ENCODE assay signal across 1 cellular context in genomic region chr19:19098703-19099632, GRCh38.
TF ChIP-seq lines count a peak whose summit lies in the region.

No MANE protein-coding gene starts in this region.

TF ChIP-seq in HepG2, 621 proteins besides CTCF, POLR2A, EP300 and RAD21 (continued from another document and continues in another):
- TF ChIP-seq, protein P1, sequence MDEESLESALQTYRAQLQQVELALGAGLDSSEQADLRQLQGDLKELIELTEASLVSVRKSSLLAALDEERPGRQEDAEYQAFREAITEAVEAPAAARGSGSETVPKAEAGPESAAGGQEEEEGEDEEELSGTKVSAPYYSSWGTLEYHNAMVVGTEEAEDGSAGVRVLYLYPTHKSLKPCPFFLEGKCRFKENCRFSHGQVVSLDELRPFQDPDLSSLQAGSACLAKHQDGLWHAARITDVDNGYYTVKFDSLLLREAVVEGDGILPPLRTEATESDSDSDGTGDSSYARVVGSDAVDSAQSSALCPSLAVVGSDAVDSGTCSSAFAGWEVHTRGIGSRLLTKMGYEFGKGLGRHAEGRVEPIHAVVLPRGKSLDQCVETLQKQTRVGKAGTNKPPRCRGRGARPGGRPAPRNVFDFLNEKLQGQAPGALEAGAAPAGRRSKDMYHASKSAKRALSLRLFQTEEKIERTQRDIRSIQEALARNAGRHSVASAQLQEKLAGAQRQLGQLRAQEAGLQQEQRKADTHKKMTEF (CRISPR knock-in tag; IDR thresholded peaks at IDR 0.05): no peak; the same call in 1 of the 2 replicates
- TF ChIP-seq, protein P2, sequence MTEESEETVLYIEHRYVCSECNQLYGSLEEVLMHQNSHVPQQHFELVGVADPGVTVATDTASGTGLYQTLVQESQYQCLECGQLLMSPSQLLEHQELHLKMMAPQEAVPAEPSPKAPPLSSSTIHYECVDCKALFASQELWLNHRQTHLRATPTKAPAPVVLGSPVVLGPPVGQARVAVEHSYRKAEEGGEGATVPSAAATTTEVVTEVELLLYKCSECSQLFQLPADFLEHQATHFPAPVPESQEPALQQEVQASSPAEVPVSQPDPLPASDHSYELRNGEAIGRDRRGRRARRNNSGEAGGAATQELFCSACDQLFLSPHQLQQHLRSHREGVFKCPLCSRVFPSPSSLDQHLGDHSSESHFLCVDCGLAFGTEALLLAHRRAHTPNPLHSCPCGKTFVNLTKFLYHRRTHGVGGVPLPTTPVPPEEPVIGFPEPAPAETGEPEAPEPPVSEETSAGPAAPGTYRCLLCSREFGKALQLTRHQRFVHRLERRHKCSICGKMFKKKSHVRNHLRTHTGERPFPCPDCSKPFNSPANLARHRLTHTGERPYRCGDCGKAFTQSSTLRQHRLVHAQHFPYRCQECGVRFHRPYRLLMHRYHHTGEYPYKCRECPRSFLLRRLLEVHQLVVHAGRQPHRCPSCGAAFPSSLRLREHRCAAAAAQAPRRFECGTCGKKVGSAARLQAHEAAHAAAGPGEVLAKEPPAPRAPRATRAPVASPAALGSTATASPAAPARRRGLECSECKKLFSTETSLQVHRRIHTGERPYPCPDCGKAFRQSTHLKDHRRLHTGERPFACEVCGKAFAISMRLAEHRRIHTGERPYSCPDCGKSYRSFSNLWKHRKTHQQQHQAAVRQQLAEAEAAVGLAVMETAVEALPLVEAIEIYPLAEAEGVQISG (CRISPR knock-in tag; IDR thresholded peaks at IDR 0.05): peak; percentile 61
- TF ChIP-seq MXD4 (CRISPR knock-in tag; IDR thresholded peaks at IDR 0.05): no peak; the same call in 1 of the 2 replicates
- TF ChIP-seq XBP1 (CRISPR knock-in tag; IDR thresholded peaks at IDR 0.05): no peak
- no peak for TF ChIP-seq CREB3 (CRISPR knock-in tag; IDR thresholded peaks at IDR 0.05)
- no peak; the same call in 1 of the 2 replicates for TF ChIP-seq ZNF792 (CRISPR knock-in tag; IDR thresholded peaks at IDR 0.05)
- TF ChIP-seq, protein P3, sequence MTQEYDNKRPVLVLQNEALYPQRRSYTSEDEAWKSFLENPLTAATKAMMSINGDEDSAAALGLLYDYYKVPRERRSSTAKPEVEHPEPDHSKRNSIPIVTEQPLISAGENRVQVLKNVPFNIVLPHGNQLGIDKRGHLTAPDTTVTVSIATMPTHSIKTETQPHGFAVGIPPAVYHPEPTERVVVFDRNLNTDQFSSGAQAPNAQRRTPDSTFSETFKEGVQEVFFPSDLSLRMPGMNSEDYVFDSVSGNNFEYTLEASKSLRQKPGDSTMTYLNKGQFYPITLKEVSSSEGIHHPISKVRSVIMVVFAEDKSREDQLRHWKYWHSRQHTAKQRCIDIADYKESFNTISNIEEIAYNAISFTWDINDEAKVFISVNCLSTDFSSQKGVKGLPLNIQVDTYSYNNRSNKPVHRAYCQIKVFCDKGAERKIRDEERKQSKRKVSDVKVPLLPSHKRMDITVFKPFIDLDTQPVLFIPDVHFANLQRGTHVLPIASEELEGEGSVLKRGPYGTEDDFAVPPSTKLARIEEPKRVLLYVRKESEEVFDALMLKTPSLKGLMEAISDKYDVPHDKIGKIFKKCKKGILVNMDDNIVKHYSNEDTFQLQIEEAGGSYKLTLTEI (CRISPR knock-in tag; conservative IDR thresholded peaks at IDR 0.05): no peak
- no peak for TF ChIP-seq MAF1 (CRISPR knock-in tag; IDR thresholded peaks at IDR 0.05; ENCODE audit: borderline replicate concordance)
- TF ChIP-seq, protein P4, sequence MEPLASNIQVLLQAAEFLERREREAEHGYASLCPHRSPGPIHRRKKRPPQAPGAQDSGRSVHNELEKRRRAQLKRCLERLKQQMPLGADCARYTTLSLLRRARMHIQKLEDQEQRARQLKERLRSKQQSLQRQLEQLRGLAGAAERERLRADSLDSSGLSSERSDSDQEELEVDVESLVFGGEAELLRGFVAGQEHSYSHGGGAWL (CRISPR knock-in tag; IDR thresholded peaks at IDR 0.05): no peak
- TF ChIP-seq, protein P5, sequence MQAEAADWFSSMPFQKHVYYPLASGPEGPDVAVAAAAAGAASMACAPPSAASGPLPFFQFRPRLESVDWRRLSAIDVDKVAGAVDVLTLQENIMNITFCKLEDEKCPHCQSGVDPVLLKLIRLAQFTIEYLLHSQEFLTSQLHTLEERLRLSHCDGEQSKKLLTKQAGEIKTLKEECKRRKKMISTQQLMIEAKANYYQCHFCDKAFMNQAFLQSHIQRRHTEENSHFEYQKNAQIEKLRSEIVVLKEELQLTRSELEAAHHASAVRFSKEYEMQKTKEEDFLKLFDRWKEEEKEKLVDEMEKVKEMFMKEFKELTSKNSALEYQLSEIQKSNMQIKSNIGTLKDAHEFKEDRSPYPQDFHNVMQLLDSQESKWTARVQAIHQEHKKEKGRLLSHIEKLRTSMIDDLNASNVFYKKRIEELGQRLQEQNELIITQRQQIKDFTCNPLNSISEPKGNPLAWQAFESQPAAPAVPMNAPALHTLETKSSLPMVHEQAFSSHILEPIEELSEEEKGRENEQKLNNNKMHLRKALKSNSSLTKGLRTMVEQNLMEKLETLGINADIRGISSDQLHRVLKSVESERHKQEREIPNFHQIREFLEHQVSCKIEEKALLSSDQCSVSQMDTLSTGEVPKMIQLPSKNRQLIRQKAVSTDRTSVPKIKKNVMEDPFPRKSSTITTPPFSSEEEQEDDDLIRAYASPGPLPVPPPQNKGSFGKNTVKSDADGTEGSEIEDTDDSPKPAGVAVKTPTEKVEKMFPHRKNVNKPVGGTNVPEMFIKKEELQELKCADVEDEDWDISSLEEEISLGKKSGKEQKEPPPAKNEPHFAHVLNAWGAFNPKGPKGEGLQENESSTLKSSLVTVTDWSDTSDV (CRISPR knock-in tag; IDR thresholded peaks at IDR 0.05): no peak
- peak; percentile 66 for TF ChIP-seq SPEN (CRISPR knock-in tag; IDR thresholded peaks at IDR 0.05; ENCODE audit: low read depth)
- TF ChIP-seq, protein P6, sequence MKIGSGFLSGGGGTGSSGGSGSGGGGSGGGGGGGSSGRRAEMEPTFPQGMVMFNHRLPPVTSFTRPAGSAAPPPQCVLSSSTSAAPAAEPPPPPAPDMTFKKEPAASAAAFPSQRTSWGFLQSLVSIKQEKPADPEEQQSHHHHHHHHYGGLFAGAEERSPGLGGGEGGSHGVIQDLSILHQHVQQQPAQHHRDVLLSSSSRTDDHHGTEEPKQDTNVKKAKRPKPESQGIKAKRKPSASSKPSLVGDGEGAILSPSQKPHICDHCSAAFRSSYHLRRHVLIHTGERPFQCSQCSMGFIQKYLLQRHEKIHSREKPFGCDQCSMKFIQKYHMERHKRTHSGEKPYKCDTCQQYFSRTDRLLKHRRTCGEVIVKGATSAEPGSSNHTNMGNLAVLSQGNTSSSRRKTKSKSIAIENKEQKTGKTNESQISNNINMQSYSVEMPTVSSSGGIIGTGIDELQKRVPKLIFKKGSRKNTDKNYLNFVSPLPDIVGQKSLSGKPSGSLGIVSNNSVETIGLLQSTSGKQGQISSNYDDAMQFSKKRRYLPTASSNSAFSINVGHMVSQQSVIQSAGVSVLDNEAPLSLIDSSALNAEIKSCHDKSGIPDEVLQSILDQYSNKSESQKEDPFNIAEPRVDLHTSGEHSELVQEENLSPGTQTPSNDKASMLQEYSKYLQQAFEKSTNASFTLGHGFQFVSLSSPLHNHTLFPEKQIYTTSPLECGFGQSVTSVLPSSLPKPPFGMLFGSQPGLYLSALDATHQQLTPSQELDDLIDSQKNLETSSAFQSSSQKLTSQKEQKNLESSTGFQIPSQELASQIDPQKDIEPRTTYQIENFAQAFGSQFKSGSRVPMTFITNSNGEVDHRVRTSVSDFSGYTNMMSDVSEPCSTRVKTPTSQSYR (CRISPR knock-in tag; IDR thresholded peaks at IDR 0.05; ENCODE audit: borderline replicate concordance): 0 out of 2 replicates have a peak, but pooled peaks have one; percentile 50
- no peak for TF ChIP-seq ZNF256 (CRISPR knock-in tag; conservative IDR thresholded peaks at IDR 0.05)
- TF ChIP-seq GTF2F1 (IDR thresholded peaks at IDR 0.05; ENCODE audit: low read length): no peak
- no peak for TF ChIP-seq MTA3 (CRISPR knock-in tag; IDR thresholded peaks at IDR 0.05)
- TF ChIP-seq, protein P7, sequence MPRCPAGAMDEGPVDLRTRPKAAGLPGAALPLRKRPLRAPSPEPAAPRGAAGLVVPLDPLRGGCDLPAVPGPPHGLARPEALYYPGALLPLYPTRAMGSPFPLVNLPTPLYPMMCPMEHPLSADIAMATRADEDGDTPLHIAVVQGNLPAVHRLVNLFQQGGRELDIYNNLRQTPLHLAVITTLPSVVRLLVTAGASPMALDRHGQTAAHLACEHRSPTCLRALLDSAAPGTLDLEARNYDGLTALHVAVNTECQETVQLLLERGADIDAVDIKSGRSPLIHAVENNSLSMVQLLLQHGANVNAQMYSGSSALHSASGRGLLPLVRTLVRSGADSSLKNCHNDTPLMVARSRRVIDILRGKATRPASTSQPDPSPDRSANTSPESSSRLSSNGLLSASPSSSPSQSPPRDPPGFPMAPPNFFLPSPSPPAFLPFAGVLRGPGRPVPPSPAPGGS (CRISPR knock-in tag; IDR thresholded peaks at IDR 0.05): 0 out of 2 replicates have a peak, but pooled peaks have one; percentile 15
- no peak for TF ChIP-seq ZNF296 (CRISPR knock-in tag; conservative IDR thresholded peaks at IDR 0.05)
- no peak for TF ChIP-seq JUNB (CRISPR knock-in tag; IDR thresholded peaks at IDR 0.05; ENCODE audit: borderline replicate concordance)
- TF ChIP-seq CEBPB (IDR thresholded peaks at IDR 0.05; ENCODE audit: borderline replicate concordance, low read depth, low read length): peak; percentile 93
- peak; percentile 79 for TF ChIP-seq ZNF687 (CRISPR knock-in tag; IDR thresholded peaks at IDR 0.05)
- TF ChIP-seq USF2 (IDR thresholded peaks at IDR 0.05; ENCODE audit: low read depth, low read length): no peak
- TF ChIP-seq USF2 (CRISPR knock-in tag; IDR thresholded peaks at IDR 0.05; ENCODE audit: borderline replicate concordance): no peak; the same call in 1 of the 2 replicates
- no peak for TF ChIP-seq FUBP1 (CRISPR knock-in tag; IDR thresholded peaks at IDR 0.05; ENCODE audit: borderline replicate concordance)
- TF ChIP-seq NFYC (CRISPR knock-in tag; IDR thresholded peaks at IDR 0.05): peak; percentile 38; the same call in 1 of the 2 replicates
- peak; percentile 38; the same call in 1 of the 2 replicates for TF ChIP-seq IRF9 (CRISPR knock-in tag; IDR thresholded peaks at IDR 0.05; ENCODE audit: borderline replicate concordance)
- no peak; the same call in 1 of the 2 replicates for TF ChIP-seq ZNF34 (CRISPR knock-in tag; IDR thresholded peaks at IDR 0.05; ENCODE audit: borderline replicate concordance)
- TF ChIP-seq ADNP (CRISPR knock-in tag; IDR thresholded peaks at IDR 0.05): peak; percentile 81; the same call in 1 of the 2 replicates
